In genomic region chrX:57902633-57903032, GRCh38 we compare ENCODE assay signal across 25 cellular contexts. TPM values are rescaled to one million over a fixed set of nuclear protein-coding genes. Genes with fewer than 3 reads are reported as not detected.
DNase-seq lines count a peak whose midpoint lies in the region; ATAC-seq and TF ChIP-seq lines count a peak whose summit lies in the region.
"Had no signal": no experiment of that assay in that cellular context is flagged by ENCODE, and none has a peak within 500 bp of the region (broad histone marks: within the 10 kb centered on the region; RNA-seq: fewer than 3 reads in every experiment).

No MANE protein-coding gene starts in this region.

- intact Hi-C loops in sigmoid colon (cut with DNase I): no loop called here

- WGBS in sigmoid colon, 2 donors: 55 to 81% methylated on average over 2 of the region's 2 CpGs

- no peaks in the 10 kb centered on the region for H3K9me3 ChIP-seq in sigmoid colon
- H3K9me3 ChIP-seq: esophagus squamous epithelium, mucosa of descending colon, thyroid gland had no signal

- peaks cover 0 to under 1% (median 0%) of the 10 kb centered on the region in 3 donors for H3K9me3 Mint-ChIP-seq in T-cell
- H3K9me3 Mint-ChIP-seq: activated CD4-positive, alpha-beta T cell treated with anti-CD3 and anti-CD28 coated beads, Interleukin-2, amount 10 ng/mL, durations not matched to agents 7 days and 5 days; activated T-cell treated with anti-CD3 and anti-CD28 coated beads, Interleukin-2, amount 50 U/mL, for 72 hours; CD14-positive monocyte; stimulated activated naive CD8-positive, alpha-beta T cell treated with anti-CD3 and anti-CD28 coated beads, Interleukin-15, Interleukin-2, amounts not matched to agents 100 ng/mL and 50 ng/mL, for 24 hours had no signal

- no peak for TF ChIP-seq EP300 in sigmoid colon (IDR thresholded peaks at IDR 0.05)

- POLR2A ChIA-PET in T-cell (lab: Charles Lee): no interaction called here

- H3K4me3 ChIP-seq in sigmoid colon: no peak overlapping the region
- H3K4me3 ChIP-seq: esophagus squamous epithelium, mucosa of descending colon, SK-N-MC, thyroid gland had no signal

- peak; percentile 77 for ATAC-seq in GM18520 (IDR thresholded peaks at IDR 0.05; ENCODE audit: unreplicated experiment)
- peak; percentile 58 for ATAC-seq in HG03565 (IDR thresholded peaks at IDR 0.05; ENCODE audit: unreplicated experiment)
- no peak for ATAC-seq in T-cell (replicated peaks in 1 of 4)
- no peak for ATAC-seq in GM19395 (IDR thresholded peaks at IDR 0.05; ENCODE audit: unreplicated experiment)
- ATAC-seq: activated CD8-positive, alpha-beta memory T cell treated with anti-CD3 and anti-CD28 coated beads, Interleukin-2, amount 10 ng/mL, durations not matched to agents 7 days and 5 days; activated T-cell treated with anti-CD3 and anti-CD28 coated beads, Interleukin-2, amount 50 U/mL, for 72 hours; HepG2; mucosa of descending colon; sciatic nerve had no signal

- H3K36me3 Mint-ChIP-seq in T-cell: peaks cover 14% of the 10 kb centered on the region
- H3K36me3 Mint-ChIP-seq: CD14-positive monocyte had no signal

- H3K27ac ChIP-seq in sigmoid colon: peak overlapping the region in 3 of 4 donors; percentile 44 to 64 (median 56)
- H3K27ac ChIP-seq: esophagus squamous epithelium, parathyroid adenoma, SK-N-MC, thyroid gland, WERI-Rb-1 had no signal

- no peaks in the 10 kb centered on the region for H3K27me3 ChIP-seq in sigmoid colon
- H3K27me3 ChIP-seq: esophagus squamous epithelium, thyroid gland had no signal

- H3K4me1 ChIP-seq in sigmoid colon: peaks cover 0 to 52% (median 17%) of the 10 kb centered on the region in 4 donors
- H3K4me1 ChIP-seq: parathyroid adenoma had no signal

- peaks cover 0 to 1% of the 10 kb centered on the region in 2 donors for H3K27me3 Mint-ChIP-seq in T-cell
- H3K27me3 Mint-ChIP-seq: activated CD4-positive, alpha-beta T cell treated with anti-CD3 and anti-CD28 coated beads, Interleukin-2, amount 10 ng/mL, durations not matched to agents 7 days and 5 days; activated CD8-positive, alpha-beta memory T cell treated with anti-CD3 and anti-CD28 coated beads, Interleukin-2, amount 10 ng/mL, durations not matched to agents 7 days and 5 days; stimulated activated naive CD8-positive, alpha-beta T cell treated with anti-CD3 and anti-CD28 coated beads, Interleukin-15, Interleukin-2, amounts not matched to agents 100 ng/mL and 50 ng/mL, for 24 hours had no signal

- DNase-seq in NCI-H748 (lab: John Stamatoyannopoulos, UW; ENCODE audit: unreplicated experiment): peak; percentile 92
- DNase-seq in sigmoid colon: no peak
- DNase-seq in T-cell: no peak
- DNase-seq in NCI-H1092 (lab: John Stamatoyannopoulos, UW): no peak
- DNase-seq: activated CD4-positive, alpha-beta T cell treated with anti-CD3 and anti-CD28 coated beads, Interleukin-2, amount 10 ng/mL, durations not matched to agents 7 days and 5 days; activated CD8-positive, alpha-beta memory T cell treated with anti-CD3 and anti-CD28 coated beads, Interleukin-2, amount 10 ng/mL, durations not matched to agents 7 days and 5 days; activated naive CD4-positive, alpha-beta T cell treated with Interleukin-2 at 50 U/mL for 16 hours; activated T-cell treated with anti-CD3 and anti-CD28 coated beads, Interleukin-2, amount 50 U/mL, for 72 hours; esophagus squamous epithelium; hippocampal formation; mucosa of descending colon; NCI-H524 treated with DMSO at 0.1 percent for 48 hours; nephron progenitor cell; stimulated activated CD4-positive, alpha-beta T cell treated with anti-CD3 and anti-CD28 coated beads, Interleukin-15, amount 100 ng/mL, for 24 hours; thyroid gland; WERI-Rb-1 had no signal

- no peaks in the 10 kb centered on the region for H3K36me3 ChIP-seq in sigmoid colon
- H3K36me3 ChIP-seq: esophagus squamous epithelium, thyroid gland, WERI-Rb-1 had no signal

- no peak for TF ChIP-seq CTCF in sigmoid colon (IDR thresholded peaks at IDR 0.05)

- TF ChIP-seq POLR2A in sigmoid colon (IDR thresholded peaks at IDR 0.05): no peak

- CTCF ChIA-PET in T-cell (lab: Charles Lee): no interaction called here

- H3K27ac Mint-ChIP-seq in T-cell: no peak overlapping the region
- H3K27ac Mint-ChIP-seq: activated CD4-positive, alpha-beta T cell treated with anti-CD3 and anti-CD28 coated beads, Interleukin-2, amount 10 ng/mL, durations not matched to agents 7 days and 5 days; activated CD8-positive, alpha-beta memory T cell treated with anti-CD3 and anti-CD28 coated beads, Interleukin-2, amount 10 ng/mL, durations not matched to agents 7 days and 5 days; activated T-cell treated with anti-CD3 and anti-CD28 coated beads, Interleukin-2, amount 50 U/mL, for 72 hours; CD14-positive monocyte; nephron progenitor cell; stimulated activated naive CD8-positive, alpha-beta T cell treated with anti-CD3 and anti-CD28 coated beads, Interleukin-15, Interleukin-2, amounts not matched to agents 100 ng/mL and 50 ng/mL, for 24 hours had no signal

- H3K4me3 Mint-ChIP-seq in T-cell: no peak overlapping the region
- H3K4me3 Mint-ChIP-seq: activated CD4-positive, alpha-beta T cell treated with anti-CD3 and anti-CD28 coated beads, Interleukin-2, amount 10 ng/mL, durations not matched to agents 7 days and 5 days; activated CD8-positive, alpha-beta memory T cell treated with anti-CD3 and anti-CD28 coated beads, Interleukin-2, amount 10 ng/mL, durations not matched to agents 7 days and 5 days; activated T-cell treated with anti-CD3 and anti-CD28 coated beads, Interleukin-2, amount 50 U/mL, for 72 hours; CD14-positive monocyte; nephron progenitor cell; stimulated activated naive CD8-positive, alpha-beta T cell treated with anti-CD3 and anti-CD28 coated beads, Interleukin-15, Interleukin-2, amounts not matched to agents 100 ng/mL and 50 ng/mL, for 24 hours had no signal

- peaks cover 9 to 30% (median 26%) of the 10 kb centered on the region in 3 donors for H3K4me1 Mint-ChIP-seq in T-cell
- H3K4me1 Mint-ChIP-seq: nephron progenitor cell had no signal

RNA-seq across cellular contexts. Expression of gene ZXDA, which starts 7.6 kb away (rescaled TPM):
- total RNA-seq in sigmoid colon: 1 to 10 TPM; 6.1 to 9.9 (median 7.8) TPM
- polyA plus RNA-seq in sigmoid colon: 1 to 10 TPM in 1 of 3 donors, under 1 TPM in 2; 0.60 to 1.4 (median 0.69) TPM
- total RNA-seq in T-cell: 10 to 100 TPM in 4 of 5 donors, 1 to 10 TPM in 1; 9.6 to 16.2 (median 12.0) TPM
- total RNA-seq: HepG2 had no signal
- polyA plus RNA-seq: HepG2 had no signal

Comparison
In these comparisons a context has a peak if more than half of its experiments do, and no peak if none do; other contexts are left out.
1. ATAC-seq: peak in GM18520 (single experiment) and HG03565 (single experiment); none in T-cell (0 of 4) and GM19395 (single experiment).